ENCODE assay signal across 9 cellular contexts in genomic region chr5:1316588-1316902, GRCh38. TPM values are rescaled to one million over a fixed set of nuclear protein-coding genes. Genes with fewer than 3 reads are reported as not detected.
DNase-seq lines count a peak whose midpoint lies in the region; ATAC-seq and TF ChIP-seq lines count a peak whose summit lies in the region.
"Had no signal": no experiment of that assay in that cellular context is flagged by ENCODE, and none has a peak within 500 bp of the region (broad histone marks: within the 10 kb centered on the region; RNA-seq: fewer than 3 reads in every experiment).

No MANE protein-coding gene starts in this region.

- H3K4me1 Mint-ChIP-seq in activated CD4-positive, alpha-beta T cell treated with anti-CD3 and anti-CD28 coated beads, Interleukin-2, amount 10 ng/mL, durations not matched to agents 24 days and 14 days: peaks cover 56% of the 10 kb centered on the region
- peaks cover 54 to 56% of the 10 kb centered on the region in 2 donors for H3K4me1 Mint-ChIP-seq in effector memory CD8-positive, alpha-beta T cell (ENCODE audit: low read depth in 2 of 2)
- peaks cover 42 to 60% of the 10 kb centered on the region in 2 donors for H3K4me1 Mint-ChIP-seq in stimulated activated naive B cell treated with anti-CD40 and anti-IgM and Interleukin-4, amounts not matched to agents 10 μg/mL and 1 μg/mL and 100 μg/mL, for 72 hours

- no peak for ATAC-seq in effector memory CD8-positive, alpha-beta T cell (replicated peaks)
- ATAC-seq in stimulated activated naive B cell treated with anti-CD40 and anti-IgM and Interleukin-4, amounts not matched to agents 10 μg/mL and 1 μg/mL and 100 μg/mL, for 72 hours (replicated peaks): peak in 1 of 2 donors; percentile 0
- no peak for ATAC-seq in HG03457 (IDR thresholded peaks at IDR 0.05; ENCODE audit: unreplicated experiment)

- H3K9me3 ChIP-seq in MM.1S (replicated peaks; ENCODE audit: insufficient read depth, low read length): no peaks in the 10 kb centered on the region

- H3K9me2 ChIP-seq in MM.1S (replicated peaks; ENCODE audit: insufficient read depth, low read length): no peaks in the 10 kb centered on the region

- no peaks in the 10 kb centered on the region for H3K27me3 ChIP-seq in MM.1S (replicated peaks; ENCODE audit: insufficient read depth, low read length)

- H3K4me1 ChIP-seq in MM.1S (ENCODE audit: low read length): peaks cover 92% of the 10 kb centered on the region

- H3K79me2 ChIP-seq in MM.1S (ENCODE audit: low read length): peaks cover 46% of the 10 kb centered on the region

- no peak for DNase-seq in activated CD4-positive, alpha-beta T cell treated with anti-CD3 and anti-CD28 coated beads, Interleukin-2, amount 10 ng/mL, durations not matched to agents 24 days and 14 days
- DNase-seq in activated CD4-positive, alpha-beta T cell treated with anti-CD3 and anti-CD28 coated beads for 1 hour: no peak
- DNase-seq in MM.1S (no peak), Kasumi-1 (lab: John Stamatoyannopoulos, UW) (no peak)
- no peak for DNase-seq in effector memory CD8-positive, alpha-beta T cell
- DNase-seq in stimulated activated naive B cell treated with anti-CD40 and anti-IgM and Interleukin-4, amounts not matched to agents 10 μg/mL and 1 μg/mL and 100 μg/mL, for 72 hours: no peak
- DNase-seq in activated effector memory CD4-positive, alpha-beta T cell treated with anti-CD3 and anti-CD28 coated beads, Interleukin-2, amount 50 U/mL, for 16 hours: no peak

- no peaks in the 10 kb centered on the region for H3K27me3 Mint-ChIP-seq in activated CD4-positive, alpha-beta T cell treated with anti-CD3 and anti-CD28 coated beads, Interleukin-2, amount 10 ng/mL, durations not matched to agents 24 days and 14 days
- no peaks in the 10 kb centered on the region for H3K27me3 Mint-ChIP-seq in effector memory CD8-positive, alpha-beta T cell
- H3K27me3 Mint-ChIP-seq in stimulated activated naive B cell treated with anti-CD40 and anti-IgM and Interleukin-4, amounts not matched to agents 10 μg/mL and 1 μg/mL and 100 μg/mL, for 72 hours: peaks cover 6% of the 10 kb centered on the region in 2 donors

- H3K36me3 ChIP-seq in MM.1S (replicated peaks; ENCODE audit: insufficient read depth, low read length): peaks cover 40% of the 10 kb centered on the region

- no peak for TF ChIP-seq CTCF in MM.1S (IDR thresholded peaks at IDR 0.05; ENCODE audit: low read length)

- intact Hi-C loops in activated CD4-positive, alpha-beta T cell treated with anti-CD3 and anti-CD28 coated beads, Interleukin-2, amount 10 ng/mL, durations not matched to agents 24 days and 14 days (cut with micrococcal nuclease): loop anchor here (1.0 to 10.0 kb wide), 5 partner anchors 21 to 478 kb away; partner anchors contain the start of genes CLPTM1L, MRPL36, SLC12A7 and TERT

- H3K27ac Mint-ChIP-seq in activated CD4-positive, alpha-beta T cell treated with anti-CD3 and anti-CD28 coated beads, Interleukin-2, amount 10 ng/mL, durations not matched to agents 24 days and 14 days: peak overlapping the region; percentile 85
- peak overlapping the region; percentile 57 to 69 for H3K27ac Mint-ChIP-seq in effector memory CD8-positive, alpha-beta T cell
- H3K27ac Mint-ChIP-seq in stimulated activated naive B cell treated with anti-CD40 and anti-IgM and Interleukin-4, amounts not matched to agents 10 μg/mL and 1 μg/mL and 100 μg/mL, for 72 hours: peak overlapping the region; percentile 85

- peak overlapping the region; percentile 74 for H3K4me3 Mint-ChIP-seq in activated CD4-positive, alpha-beta T cell treated with anti-CD3 and anti-CD28 coated beads, Interleukin-2, amount 10 ng/mL, durations not matched to agents 24 days and 14 days
- peak overlapping the region; percentile 80 to 82 for H3K4me3 Mint-ChIP-seq in effector memory CD8-positive, alpha-beta T cell
- H3K4me3 Mint-ChIP-seq in stimulated activated naive B cell treated with anti-CD40 and anti-IgM and Interleukin-4, amounts not matched to agents 10 μg/mL and 1 μg/mL and 100 μg/mL, for 72 hours: peak overlapping the region; percentile 47 to 60

- peak overlapping the region; percentile 99 for H3K9ac ChIP-seq in MM.1S (ENCODE audit: low read length)
- H3K9ac ChIP-seq: GM23248 had no signal

- peaks cover 36% of the 10 kb centered on the region for H3K36me3 Mint-ChIP-seq in activated CD4-positive, alpha-beta T cell treated with anti-CD3 and anti-CD28 coated beads, Interleukin-2, amount 10 ng/mL, durations not matched to agents 24 days and 14 days (ENCODE audit: low read depth)
- peaks cover 42% of the 10 kb centered on the region for H3K36me3 Mint-ChIP-seq in effector memory CD8-positive, alpha-beta T cell (ENCODE audit: insufficient read depth)
- H3K36me3 Mint-ChIP-seq in stimulated activated naive B cell treated with anti-CD40 and anti-IgM and Interleukin-4, amounts not matched to agents 10 μg/mL and 1 μg/mL and 100 μg/mL, for 72 hours: peaks cover 22 to 44% of the 10 kb centered on the region in 2 donors

- peaks cover 96% of the 10 kb centered on the region for H3F3A ChIP-seq in MM.1S (ENCODE audit: insufficient read depth, low read length)

- H3K4me3 ChIP-seq in MM.1S (ENCODE audit: low read length): 0 out of 2 replicates have a peak overlapping the region, but pooled peaks have one; percentile 7
- H3K4me3 ChIP-seq: GM23248 had no signal

- H2AFZ ChIP-seq in MM.1S (ENCODE audit: low read length): no peak overlapping the region
- H2AFZ ChIP-seq: GM23248 had no signal

- H3K9me3 Mint-ChIP-seq in activated CD4-positive, alpha-beta T cell treated with anti-CD3 and anti-CD28 coated beads, Interleukin-2, amount 10 ng/mL, durations not matched to agents 24 days and 14 days: peaks cover 4% of the 10 kb centered on the region
- no peaks in the 10 kb centered on the region for H3K9me3 Mint-ChIP-seq in effector memory CD8-positive, alpha-beta T cell
- no peaks in the 10 kb centered on the region for H3K9me3 Mint-ChIP-seq in stimulated activated naive B cell treated with anti-CD40 and anti-IgM and Interleukin-4, amounts not matched to agents 10 μg/mL and 1 μg/mL and 100 μg/mL, for 72 hours

- peak overlapping the region; percentile 99 for H3K27ac ChIP-seq in MM.1S (ENCODE audit: low read length)
- H3K27ac ChIP-seq: GM23248 had no signal

- H3K4me2 ChIP-seq in MM.1S (ENCODE audit: low read depth, low read length): peak overlapping the region; percentile 55

- no peaks in the 10 kb centered on the region for H4K20me1 ChIP-seq in MM.1S (ENCODE audit: insufficient read depth, low read length)

RNA-seq across cellular contexts. Expression of gene TERT, which starts 21.7 kb away (rescaled TPM):
- total RNA-seq in activated CD4-positive, alpha-beta T cell treated with anti-CD3 and anti-CD28 coated beads, Interleukin-2, amount 10 ng/mL, durations not matched to agents 24 days and 14 days: 10.1 and 16.8 TPM in 2 replicates
- total RNA-seq: GM23248 had no signal

RNA-seq across cellular contexts. Expression of gene CLPTM1L, which starts 28.4 kb away (rescaled TPM):
- total RNA-seq in activated CD4-positive, alpha-beta T cell treated with anti-CD3 and anti-CD28 coated beads, Interleukin-2, amount 10 ng/mL, durations not matched to agents 24 days and 14 days: 113 and 114 TPM in 2 replicates
